Comparison of ENCODE assay signal across 22 cellular contexts in the genomic region with DNA sequence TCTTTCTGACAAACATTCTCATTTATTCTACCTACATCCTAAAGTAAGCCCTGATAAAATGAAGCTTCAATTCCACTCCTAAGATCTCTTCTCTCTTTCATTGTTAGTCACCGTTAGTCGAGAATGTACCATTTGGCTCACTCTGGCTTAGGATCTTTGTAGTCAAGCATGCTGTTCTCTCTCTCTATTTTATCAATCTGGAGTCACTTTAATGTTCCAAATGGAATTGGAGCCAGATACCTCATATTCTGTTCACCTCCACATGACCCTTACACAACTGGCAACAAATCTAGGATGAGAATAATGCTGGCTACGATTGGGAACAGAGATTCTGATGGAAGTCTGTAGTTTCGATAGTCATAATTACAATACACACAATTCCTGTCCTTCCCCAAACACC.
DNase-seq lines count a peak whose midpoint lies in the region; ATAC-seq and TF ChIP-seq lines count a peak whose summit lies in the region.
"Had no signal": no experiment of that assay in that cellular context is flagged by ENCODE, and none has a peak within 500 bp of the region (broad histone marks: within the 10 kb centered on the region; RNA-seq: fewer than 3 reads in every experiment).

No MANE protein-coding gene starts in this region.

- TF ChIP-seq CTCF in fibroblast of mammary gland (conservative IDR thresholded peaks at IDR 0.05; ENCODE audit: control insufficient read depth, insufficient read depth, low read depth, low read length), result no peak
- TF ChIP-seq CTCF in mesothelial cell of epicardium (IDR thresholded peaks at IDR 0.05; ENCODE audit: unreplicated experiment), result no peak

- DNase-seq in left ventricle myocardium superior, result no peak
- no peak for DNase-seq in cardiac septum (ENCODE audit: low spot score)
- DNase-seq in fibroblast of mammary gland (ENCODE audit: low read depth), result peak; percentile 75
- no peak for DNase-seq in mesothelial cell of epicardium (ENCODE audit: low spot score in 2 of 2, unreplicated experiment in 2 of 2)
- DNase-seq in NCI-H1436 treated with DMSO at 0.1 percent for 48 hours (lab: John Stamatoyannopoulos, UW), result no peak
- no peak for DNase-seq in NCI-H526 (lab: John Stamatoyannopoulos, UW)
- DNase-seq: AML-193; CD4-positive, alpha-beta T cell; H7; Karpas-422; NCI-H1092; NCI-H1417 treated with DMSO at 0.1 percent for 48 hours; NCI-H187; NCI-H2081 treated with DMSO at 0.1 percent for 48 hours; NCI-H2171; NCI-H345; NCI-H524 treated with DMSO at 0.1 percent for 48 hours; PC-9; Right ventricle myocardium superior had no signal

- H3K4me3 ChIP-seq in fibroblast of mammary gland (ENCODE audit: control insufficient read depth, low read depth, low read length), result no peak overlapping the region
- H3K4me3 ChIP-seq: BLaER1 treated with 17β-estradiol and CSF1 and Interleukin-3, amounts not matched to agents 10 nM and 100 nM; PC-9; SJSA1 had no signal

- ATAC-seq in left ventricle myocardium superior, result peak; percentile 52
- no peak for ATAC-seq in GM19463 (IDR thresholded peaks at IDR 0.05; ENCODE audit: unreplicated experiment)

- intact Hi-C loops in left ventricle myocardium superior (cut with micrococcal nuclease), result no loop called here
- intact Hi-C loops in cardiac septum (cut with DNase I), result no loop called here

- H3K27ac Mint-ChIP-seq in mesothelial cell of epicardium, result peak overlapping the region; percentile 31
- H3K27ac Mint-ChIP-seq: CD4-positive, alpha-beta T cell had no signal

- no peak overlapping the region for H3K4me3 Mint-ChIP-seq in mesothelial cell of epicardium
- H3K4me3 Mint-ChIP-seq: CD4-positive, alpha-beta T cell had no signal

- peaks cover 3% of the 10 kb centered on the region for H3K36me3 Mint-ChIP-seq in mesothelial cell of epicardium

- H3K9me3 Mint-ChIP-seq in mesothelial cell of epicardium, result peaks cover 6% of the 10 kb centered on the region

- peaks cover 42% of the 10 kb centered on the region for H3K4me1 Mint-ChIP-seq in mesothelial cell of epicardium

- no peaks in the 10 kb centered on the region for H3K27me3 Mint-ChIP-seq in mesothelial cell of epicardium (ENCODE audit: low read depth)
- H3K27me3 Mint-ChIP-seq: CD4-positive, alpha-beta T cell had no signal
